ENCODE assay signal across 1 cellular context in genomic region chr22:28983190-28983589, GRCh38.
TF ChIP-seq lines count a peak whose summit lies in the region.

No MANE protein-coding gene starts in this region.

TF ChIP-seq in H1, 55 proteins besides CTCF, POLR2A, EP300 and RAD21 (continued from another document):
- no peak for TF ChIP-seq HDAC2 (IDR thresholded peaks at IDR 0.05; ENCODE audit: borderline replicate concordance in 1 of 2, low read depth in 2 of 2, low read length in 2 of 2)
- TF ChIP-seq CREB1 (IDR thresholded peaks at IDR 0.05), result no peak
- TF ChIP-seq BRCA1 (IDR thresholded peaks at IDR 0.05; ENCODE audit: low read depth, low read length), result no peak
- TF ChIP-seq POLR2AphosphoS5 (IDR thresholded peaks at IDR 0.05; ENCODE audit: low read depth, low read length), result no peak
